ENCODE assay signal across 20 cellular contexts in genomic region chr16:75485230-75486013, GRCh38. TPM values are rescaled to one million over a fixed set of nuclear protein-coding genes. Genes with fewer than 3 reads are reported as not detected.
DNase-seq lines count a peak whose midpoint lies in the region; ATAC-seq and TF ChIP-seq lines count a peak whose summit lies in the region.
"Had no signal": no experiment of that assay in that cellular context is flagged by ENCODE, and none has a peak within 500 bp of the region (broad histone marks: within the 10 kb centered on the region; RNA-seq: fewer than 3 reads in every experiment).

No MANE protein-coding gene starts in this region.

- intact Hi-C loops in left cardiac atrium (cut with DNase I), result no loop called here

- no peak for TF ChIP-seq POLR2A in GM18505 (IDR thresholded peaks at IDR 0.05; ENCODE audit: borderline replicate concordance, extremely low read depth, insufficient read depth, insufficient read length)

- no peaks in the 10 kb centered on the region for H3K9me3 ChIP-seq in mucosa of rectum (ENCODE audit: control insufficient read depth in 2 of 2, low read length in 2 of 2)
- H3K9me3 ChIP-seq: BE2C, mucosa of descending colon had no signal

- no peak overlapping the region for H3K9ac ChIP-seq in mucosa of rectum (ENCODE audit: low read depth in 1 of 2, low read length in 2 of 2)

- H3K36me3 ChIP-seq in mucosa of rectum (ENCODE audit: control insufficient read depth in 2 of 2, insufficient read depth in 2 of 2, low read length in 2 of 2), result no peaks in the 10 kb centered on the region
- H3K36me3 ChIP-seq: BE2C had no signal

- ATAC-seq in GM18505 (IDR thresholded peaks at IDR 0.05; ENCODE audit: unreplicated experiment), result peak; percentile 57
- peak; percentile 43 for ATAC-seq in GM21786 (IDR thresholded peaks at IDR 0.05; ENCODE audit: unreplicated experiment)
- ATAC-seq in left cardiac atrium, result no peak
- ATAC-seq: Panc1 had no signal

- peaks cover 11 to 18% of the 10 kb centered on the region in 2 donors for H3K4me1 ChIP-seq in mucosa of rectum (ENCODE audit: control insufficient read depth in 2 of 2, insufficient read depth in 2 of 2, low read length in 2 of 2)
- H3K4me1 ChIP-seq: BE2C had no signal

- no peaks in the 10 kb centered on the region for H3K36me3 Mint-ChIP-seq in IgD-negative memory B cell
- H3K36me3 Mint-ChIP-seq: immature natural killer cell had no signal

- H3K9me3 Mint-ChIP-seq in IgD-negative memory B cell, result no peaks in the 10 kb centered on the region
- H3K9me3 Mint-ChIP-seq: T-helper 2 cell treated with Interferon-gamma antibody and Interleukin-4, amounts not matched to agents 5 μg/mL and 100 μg/mL, for 36 hours had no signal

- no peaks in the 10 kb centered on the region for H3K27me3 ChIP-seq in mucosa of rectum (ENCODE audit: control insufficient read depth in 2 of 2, insufficient read depth in 2 of 2, low read length in 2 of 2)
- H3K27me3 ChIP-seq: BE2C had no signal

- H3K4me3 ChIP-seq in mucosa of rectum (ENCODE audit: low read length in 2 of 2), result no peak overlapping the region
- H3K4me3 ChIP-seq: mucosa of descending colon had no signal

- peak overlapping the region in 2 of 3 donors; percentile 63 to 78 for H3K27ac Mint-ChIP-seq in IgD-negative memory B cell
- H3K27ac Mint-ChIP-seq: immature natural killer cell; T-helper 2 cell treated with Interferon-gamma antibody and Interleukin-4, amounts not matched to agents 5 μg/mL and 100 μg/mL, for 36 hours had no signal

- DNase-seq in UCSD-AML1 (lab: John Stamatoyannopoulos, UW; ENCODE audit: unreplicated experiment), result no peak
- no peak for DNase-seq in HK-2 (ENCODE audit: unreplicated experiment)
- no peak for DNase-seq in middle frontal gyrus (ENCODE audit: extremely low spot score, low spot score)
- DNase-seq in left cardiac atrium, result no peak
- DNase-seq: activated CD4-positive, alpha-beta T cell treated with anti-CD3 and anti-CD28 coated beads, Interleukin-2, amount 50 U/mL, for 48 hours; BE2C; effector CD4-positive, alpha-beta T cell; EL; foreskin fibroblast; immature natural killer cell; NCI-H524; stimulated activated CD4-positive, alpha-beta T cell treated with anti-CD3 and anti-CD28 coated beads, Interleukin-1b, Interleukin-23, amount 100 ng/mL, for 48 hours had no signal

- no peaks in the 10 kb centered on the region for H3K27me3 Mint-ChIP-seq in IgD-negative memory B cell

- H3K4me3 Mint-ChIP-seq in IgD-negative memory B cell, result peak overlapping the region in 3 of 4 donors; percentile 26 to 86 (median 75)
- H3K4me3 Mint-ChIP-seq: immature natural killer cell; T-helper 2 cell treated with Interferon-gamma antibody and Interleukin-4, amounts not matched to agents 5 μg/mL and 100 μg/mL, for 36 hours had no signal

- peak overlapping the region; percentile 80 for H3K27ac ChIP-seq in mucosa of rectum (ENCODE audit: low read depth in 2 of 2, low read length in 2 of 2)

- H3K4me1 Mint-ChIP-seq in IgD-negative memory B cell, result peaks cover 6 to 27% (median 27%) of the 10 kb centered on the region in 3 donors

RNA-seq across cellular contexts. Expression of gene CHST6, which starts 9.8 kb away (rescaled TPM):
- polyA plus RNA-seq in IgD-negative memory B cell, result 0.13 TPM
- 1 to 10 TPM; 4.4 to 4.6 TPM for total RNA-seq in left cardiac atrium
- total RNA-seq: HT-29 had no signal
- polyA plus RNA-seq: immature natural killer cell had no signal

RNA-seq across cellular contexts. Expression of gene TMEM170A, which starts 20.9 kb away (rescaled TPM):
- polyA plus RNA-seq in IgD-negative memory B cell, result 51.5 TPM
- 10 to 100 TPM in 1 of 2 donors, 1 to 10 TPM in 1; 10.0 to 12.2 TPM for total RNA-seq in left cardiac atrium

RNA-seq across cellular contexts. Expression of gene CHST5, which starts 50.5 kb away (rescaled TPM):
- polyA plus RNA-seq in IgD-negative memory B cell, result not detected
- under 1 TPM in 1 of 2 donors, not detected in 1; 0.37 TPM for total RNA-seq in left cardiac atrium
- polyA plus RNA-seq: immature natural killer cell had no signal

RNA-seq across cellular contexts. Expression of gene CFDP1, which starts 52.1 kb away (rescaled TPM):
- polyA plus RNA-seq in IgD-negative memory B cell, result 31.5 TPM
- 10 to 100 TPM; 31.3 to 32.7 TPM for total RNA-seq in left cardiac atrium

Comparison
In these comparisons a context has a peak if more than half of its experiments do, and no peak if none do; other contexts are left out.
1. ATAC-seq: peak in GM18505 (single experiment) and GM21786 (single experiment); none in left cardiac atrium (0 of 2).